ENCODE assay signal across 1 cellular context in the genomic region with DNA sequence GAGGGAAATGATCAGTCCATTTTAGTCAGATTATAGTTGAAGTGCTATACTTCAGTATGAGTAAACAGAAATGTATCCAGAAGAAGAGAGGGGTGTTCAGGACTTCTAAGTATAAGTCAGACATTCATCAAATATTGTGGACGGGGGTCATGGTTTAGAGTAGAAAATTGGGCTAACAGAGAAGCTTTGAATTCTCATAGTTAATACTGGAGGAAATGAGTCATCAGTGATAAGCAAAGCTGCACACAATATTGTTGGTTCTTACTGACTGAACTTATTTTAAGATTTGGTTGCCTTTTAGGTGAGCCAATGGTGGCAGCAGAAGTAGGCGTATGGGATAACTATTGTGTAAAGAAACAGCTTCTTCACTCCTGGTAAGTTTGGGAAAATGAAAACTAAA.
TF ChIP-seq lines count a peak whose summit lies in the region.

No MANE protein-coding gene starts in this region.

TF ChIP-seq in SK-N-SH, 30 proteins besides CTCF, POLR2A, EP300 and RAD21:
- TF ChIP-seq, protein P1, sequence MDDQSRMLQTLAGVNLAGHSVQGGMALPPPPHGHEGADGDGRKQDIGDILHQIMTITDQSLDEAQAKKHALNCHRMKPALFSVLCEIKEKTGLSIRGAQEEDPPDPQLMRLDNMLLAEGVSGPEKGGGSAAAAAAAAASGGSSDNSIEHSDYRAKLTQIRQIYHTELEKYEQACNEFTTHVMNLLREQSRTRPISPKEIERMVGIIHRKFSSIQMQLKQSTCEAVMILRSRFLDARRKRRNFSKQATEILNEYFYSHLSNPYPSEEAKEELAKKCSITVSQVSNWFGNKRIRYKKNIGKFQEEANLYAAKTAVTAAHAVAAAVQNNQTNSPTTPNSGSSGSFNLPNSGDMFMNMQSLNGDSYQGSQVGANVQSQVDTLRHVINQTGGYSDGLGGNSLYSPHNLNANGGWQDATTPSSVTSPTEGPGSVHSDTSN (IDR thresholded peaks at IDR 0.05): peak; percentile 48
- TF ChIP-seq TCF12 (IDR thresholded peaks at IDR 0.05) (peak; percentile 36), POLR2AphosphoS5 (IDR thresholded peaks at IDR 0.05; ENCODE audit: low read depth, low read length) (no peak), JUND (IDR thresholded peaks at IDR 0.05) (peak; percentile 74), FOSL2 (IDR thresholded peaks at IDR 0.05; ENCODE audit: borderline replicate concordance, low read depth) (peak; percentile 85), ELF1 (IDR thresholded peaks at IDR 0.05) (no peak), RFX5 (IDR thresholded peaks at IDR 0.05; ENCODE audit: low read length) (no peak)
- TF ChIP-seq, protein P2, sequence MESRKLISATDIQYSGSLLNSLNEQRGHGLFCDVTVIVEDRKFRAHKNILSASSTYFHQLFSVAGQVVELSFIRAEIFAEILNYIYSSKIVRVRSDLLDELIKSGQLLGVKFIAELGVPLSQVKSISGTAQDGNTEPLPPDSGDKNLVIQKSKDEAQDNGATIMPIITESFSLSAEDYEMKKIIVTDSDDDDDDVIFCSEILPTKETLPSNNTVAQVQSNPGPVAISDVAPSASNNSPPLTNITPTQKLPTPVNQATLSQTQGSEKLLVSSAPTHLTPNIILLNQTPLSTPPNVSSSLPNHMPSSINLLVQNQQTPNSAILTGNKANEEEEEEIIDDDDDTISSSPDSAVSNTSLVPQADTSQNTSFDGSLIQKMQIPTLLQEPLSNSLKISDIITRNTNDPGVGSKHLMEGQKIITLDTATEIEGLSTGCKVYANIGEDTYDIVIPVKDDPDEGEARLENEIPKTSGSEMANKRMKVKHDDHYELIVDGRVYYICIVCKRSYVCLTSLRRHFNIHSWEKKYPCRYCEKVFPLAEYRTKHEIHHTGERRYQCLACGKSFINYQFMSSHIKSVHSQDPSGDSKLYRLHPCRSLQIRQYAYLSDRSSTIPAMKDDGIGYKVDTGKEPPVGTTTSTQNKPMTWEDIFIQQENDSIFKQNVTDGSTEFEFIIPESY (IDR thresholded peaks at IDR 0.05; ENCODE audit: borderline replicate concordance, low read depth): no peak
- TF ChIP-seq, protein P3, sequence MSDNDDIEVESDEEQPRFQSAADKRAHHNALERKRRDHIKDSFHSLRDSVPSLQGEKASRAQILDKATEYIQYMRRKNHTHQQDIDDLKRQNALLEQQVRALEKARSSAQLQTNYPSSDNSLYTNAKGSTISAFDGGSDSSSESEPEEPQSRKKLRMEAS (IDR thresholded peaks at IDR 0.05; ENCODE audit: low read depth): no peak
